ENCODE assay signal across 25 cellular contexts in the genomic region with DNA sequence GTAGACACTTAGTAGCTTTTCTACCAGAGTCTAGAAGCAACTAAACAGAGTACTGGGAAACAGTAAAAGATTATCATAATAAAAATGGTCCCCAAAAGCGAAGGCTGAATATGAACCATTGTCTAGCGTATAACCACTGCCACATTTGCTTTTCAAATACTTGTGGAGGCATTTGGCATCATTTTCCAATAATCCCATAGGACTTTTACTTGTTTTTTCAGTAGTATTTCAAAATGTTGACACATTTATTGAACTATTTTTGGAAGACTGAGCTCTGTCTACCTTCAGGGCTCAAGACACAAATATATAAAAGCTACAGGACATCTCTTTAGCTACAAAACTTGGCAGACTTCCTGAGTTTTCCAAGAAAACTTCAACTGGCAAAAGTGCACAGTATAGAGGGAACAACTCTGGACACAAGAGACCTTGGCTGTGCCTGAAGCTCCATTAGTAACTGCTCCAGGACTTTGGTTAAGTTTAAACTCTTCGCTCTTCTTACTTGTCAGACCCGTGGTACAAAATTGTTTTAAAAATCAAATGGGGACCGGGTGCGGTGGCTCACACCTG.
"Had no signal": no experiment of that assay in that cellular context is flagged by ENCODE, and none has a peak within 500 bp of the region (broad histone marks: within the 10 kb centered on the region; RNA-seq: fewer than 3 reads in every experiment).

No MANE protein-coding gene starts in this region.

- H3K36me3 ChIP-seq: uterus had no signal

- H3K4me3 ChIP-seq: esophagus squamous epithelium, psoas muscle, uterus had no signal

- H2AFZ ChIP-seq: parathyroid adenoma had no signal

- H3K27me3 ChIP-seq: esophagus squamous epithelium, uterus had no signal

- ATAC-seq: left ventricle myocardium superior; psoas muscle; stimulated activated naive CD8-positive, alpha-beta T cell treated with anti-CD3 and anti-CD28 coated beads, Interleukin-15, Interleukin-2, amounts not matched to agents 100 U/mL and 50 U/mL, for 24 hours had no signal

- H3K27ac ChIP-seq: esophagus squamous epithelium, parathyroid adenoma, psoas muscle, VCaP had no signal

- H3K27ac Mint-ChIP-seq: activated T-helper 1 cell treated with anti-CD3 and anti-CD28 coated beads, Interleukin-12 subunit alpha, Interleukin-12 subunit beta, Interleukin-2, Interleukin-4 antibody, amounts not matched to agents 30 ng/mL and 10 ng/mL and 1 ng/mL, durations not matched to agents 14 hours and 24 hours and 36 hours; T-helper 1 cell treated with Interleukin-12 subunit alpha and Interleukin-12 subunit beta and Interleukin-4 antibody, amounts not matched to agents 30 μg/mL and 1 μg/mL, for 36 hours; type B pancreatic cell had no signal

- FAIRE-seq: bronchial epithelial cell, colon, frontal cortex, TTC549 had no signal

- DNase-seq: activated CD4-positive, alpha-beta T cell treated with anti-CD3 and anti-CD28 coated beads for 4 hours; activated CD4-positive, alpha-beta T cell treated with anti-CD3 and anti-CD28 coated beads, Interleukin-2, amount 50 U/mL, for 48 hours; activated CD8-positive, alpha-beta memory T cell treated with anti-CD3 and anti-CD28 coated beads for 24 hours; activated effector memory CD4-positive, alpha-beta T cell treated with anti-CD3 and anti-CD28 coated beads, Interleukin-2, amount 50 U/mL, for 16 hours; activated naive CD4-positive, alpha-beta T cell treated with anti-CD3 and anti-CD28 coated beads, Interleukin-2, amount 50 U/mL, for 16 hours; amygdala; effector CD4-positive, alpha-beta T cell; esophagus squamous epithelium; islet precursor cell; left ventricle myocardium superior; naive B cell; psoas muscle; stimulated activated CD4-positive, alpha-beta T cell treated with anti-CD3 and anti-CD28 coated beads, Interleukin-2, amount 100 ng/mL, for 48 hours; stimulated activated naive CD8-positive, alpha-beta T cell treated with anti-CD3 and anti-CD28 coated beads, Interleukin-15, Interleukin-2, amounts not matched to agents 100 U/mL and 50 U/mL, for 24 hours; T-helper 9 cell; uterus had no signal

- H3K4me1 ChIP-seq: esophagus squamous epithelium, parathyroid adenoma, uterus had no signal

- H3K79me2 ChIP-seq: parathyroid adenoma had no signal

- H3K9ac ChIP-seq: parathyroid adenoma had no signal

- H3K4me3 Mint-ChIP-seq: activated T-helper 1 cell treated with anti-CD3 and anti-CD28 coated beads, Interleukin-12 subunit alpha, Interleukin-12 subunit beta, Interleukin-2, Interleukin-4 antibody, amounts not matched to agents 30 ng/mL and 10 ng/mL and 1 ng/mL, durations not matched to agents 14 hours and 24 hours and 36 hours; naive B cell; T-helper 1 cell treated with Interleukin-12 subunit alpha and Interleukin-12 subunit beta and Interleukin-4 antibody, amounts not matched to agents 30 μg/mL and 1 μg/mL, for 36 hours had no signal

- H3K27me3 Mint-ChIP-seq: naive B cell, type B pancreatic cell had no signal
